In genomic region chr11:96390403-96390830, GRCh38 we compare ENCODE assay signal across 8 cellular contexts. TPM values are rescaled to one million over a fixed set of nuclear protein-coding genes. Genes with fewer than 3 reads are reported as not detected.
DNase-seq lines count a peak whose midpoint lies in the region; ATAC-seq and TF ChIP-seq lines count a peak whose summit lies in the region.

No MANE protein-coding gene starts in this region.

- H3K4me1 Mint-ChIP-seq in Caco-2 (ENCODE audit: low read depth, unreplicated experiment) (peaks cover 19% of the 10 kb centered on the region), mesothelial cell of epicardium (peaks cover 31% of the 10 kb centered on the region)
- H3K4me1 Mint-ChIP-seq in dendritic cell treated with granulocyte-macrophage colony-stimulating factor and Interleukin-4, amounts not matched to agents 40 ng/mL and 50 ng/mL, for 4 days (ENCODE audit: low read depth): peaks cover 30% of the 10 kb centered on the region

- CTCF ChIA-PET in Caco-2 (lab: Charles Lee): interaction anchor here (1.0 to 2.8 kb wide), 7 partner anchors 36 to 600 kb away, joined by 3 to 31 read pairs (median 3); partner anchors contain the start of genes CEP57, FAM76B and MAML2

- H3K36me3 Mint-ChIP-seq in Caco-2 (ENCODE audit: insufficient read depth, unreplicated experiment) (peaks cover 7% of the 10 kb centered on the region), mesothelial cell of epicardium (peaks cover 20% of the 10 kb centered on the region)
- H3K36me3 Mint-ChIP-seq in dendritic cell treated with granulocyte-macrophage colony-stimulating factor and Interleukin-4, amounts not matched to agents 40 ng/mL and 50 ng/mL, for 4 days (ENCODE audit: low read depth): peaks cover 33% of the 10 kb centered on the region

- H3K27ac Mint-ChIP-seq in Caco-2 (ENCODE audit: unreplicated experiment): peak overlapping the region; percentile 88
- peak overlapping the region; percentile 92 for H3K27ac Mint-ChIP-seq in dendritic cell treated with granulocyte-macrophage colony-stimulating factor and Interleukin-4, amounts not matched to agents 40 ng/mL and 50 ng/mL, for 4 days
- peak overlapping the region; percentile 98 for H3K27ac Mint-ChIP-seq in mesothelial cell of epicardium

- H3K36me3 ChIP-seq in Caco-2 (ENCODE audit: control insufficient read depth, insufficient read depth, low read length): no peaks in the 10 kb centered on the region

- DNase-seq in Caco-2 (no peak), LNCaP clone FGC (ENCODE audit: low read depth) (no peak), mesothelial cell of epicardium (ENCODE audit: low spot score in 2 of 2, unreplicated experiment in 2 of 2) (no peak), AG08396 (ENCODE audit: low spot score) (no peak), NCI-H345 treated with DMSO at 0.1 percent for 48 hours (lab: John Stamatoyannopoulos, UW; ENCODE audit: unreplicated experiment) (no peak), SW 1271 (lab: John Stamatoyannopoulos, UW) (no peak)

- H3K27me3 ChIP-seq in Caco-2 (replicated peaks; ENCODE audit: control insufficient read depth, insufficient read depth, low read length): no peaks in the 10 kb centered on the region

- peaks cover 28% of the 10 kb centered on the region for H3K4me1 ChIP-seq in Caco-2

- H3K27me3 Mint-ChIP-seq in Caco-2 (ENCODE audit: insufficient read depth, unreplicated experiment) (no peaks in the 10 kb centered on the region), mesothelial cell of epicardium (ENCODE audit: low read depth) (no peaks in the 10 kb centered on the region)
- H3K27me3 Mint-ChIP-seq in dendritic cell treated with granulocyte-macrophage colony-stimulating factor and Interleukin-4, amounts not matched to agents 40 ng/mL and 50 ng/mL, for 4 days: no peaks in the 10 kb centered on the region

- TF ChIP-seq CTCF in Caco-2 (IDR thresholded peaks at IDR 0.05; ENCODE audit: insufficient read depth in 1 of 2, low read depth in 1 of 2, low read length in 1 of 2, severe bottlenecking in 1 of 2, unreplicated experiment in 1 of 2) (no peak), LNCaP clone FGC (IDR thresholded peaks at IDR 0.05; ENCODE audit: control insufficient read depth, extremely low read depth, insufficient read depth) (no peak), mesothelial cell of epicardium (IDR thresholded peaks at IDR 0.05; ENCODE audit: unreplicated experiment) (no peak)

- POLR2A ChIA-PET in Caco-2 (lab: Charles Lee): interaction anchor here (1.0 to 1.7 kb wide), 10 partner anchors 13 to 600 kb away, joined by 3 to 32 read pairs (median 8); partner anchors contain the start of genes CEP57, FAM76B and MTMR2

- intact Hi-C loops in Caco-2 (cut with micrococcal nuclease; ENCODE audit: unreplicated experiment): loop anchor here (1.0 to 2.0 kb wide), 4 partner anchors 36 to 601 kb away; partner anchors contain the start of genes FAM76B and MTMR2
- intact Hi-C loops in dendritic cell treated with granulocyte-macrophage colony-stimulating factor and Interleukin-4, amounts not matched to agents 40 ng/mL and 50 ng/mL, for 4 days (cut with micrococcal nuclease): loop anchor here (1.0 to 5.0 kb wide), 2 partner anchors 148 to 601 kb away; partner anchors contain the start of gene FAM76B

- ATAC-seq in HG02885 (IDR thresholded peaks at IDR 0.05; ENCODE audit: poor library complexity, unreplicated experiment): no peak

- H3K4me3 Mint-ChIP-seq in Caco-2 (ENCODE audit: unreplicated experiment) (peak overlapping the region; percentile 82), mesothelial cell of epicardium (peak overlapping the region; percentile 96)
- H3K4me3 Mint-ChIP-seq in dendritic cell treated with granulocyte-macrophage colony-stimulating factor and Interleukin-4, amounts not matched to agents 40 ng/mL and 50 ng/mL, for 4 days: peak overlapping the region; percentile 90

- H3K4me3 ChIP-seq in Caco-2 (ENCODE audit: low read depth, low read length): peak overlapping the region; percentile 82
- peak overlapping the region; percentile 93 for H3K4me3 ChIP-seq in LNCaP clone FGC (ENCODE audit: low read depth, low read length)

- TSS peak; percentile 74 for BruUV-seq in Caco-2 (replicated peaks; lab: Mats Ljungman, UMichigan)

- no peaks in the 10 kb centered on the region for H3K9me3 ChIP-seq in Caco-2

- no peaks in the 10 kb centered on the region for H3K9me3 Mint-ChIP-seq in Caco-2 (ENCODE audit: unreplicated experiment)
- no peaks in the 10 kb centered on the region for H3K9me3 Mint-ChIP-seq in dendritic cell treated with granulocyte-macrophage colony-stimulating factor and Interleukin-4, amounts not matched to agents 40 ng/mL and 50 ng/mL, for 4 days
- H3K9me3 Mint-ChIP-seq in mesothelial cell of epicardium: peaks cover 18% of the 10 kb centered on the region

RNA-seq across cellular contexts. Expression of gene JRKL, which starts 0.6 kb away (rescaled TPM):
- total RNA-seq in Caco-2 (2022) (16.6 and 17.4 TPM in 2 replicates), mesothelial cell of epicardium (12.2 to 12.9 TPM (median 12.7 TPM) in 3 replicates)

RNA-seq across cellular contexts. Expression of gene CCDC82, which starts 0.7 kb away (rescaled TPM):
- 38.2 TPM in 2 replicates for total RNA-seq in Caco-2 (2022)
- 25.6 to 27.0 TPM (median 25.8 TPM) in 3 replicates for total RNA-seq in mesothelial cell of epicardium

RNA-seq across cellular contexts. Expression of gene MAML2, which starts 47.4 kb away (rescaled TPM):
- total RNA-seq in Caco-2 (2022) (11.5 and 12.2 TPM in 2 replicates), mesothelial cell of epicardium (36.4 to 38.4 TPM (median 38.3 TPM) in 3 replicates)
